In the genomic region with DNA sequence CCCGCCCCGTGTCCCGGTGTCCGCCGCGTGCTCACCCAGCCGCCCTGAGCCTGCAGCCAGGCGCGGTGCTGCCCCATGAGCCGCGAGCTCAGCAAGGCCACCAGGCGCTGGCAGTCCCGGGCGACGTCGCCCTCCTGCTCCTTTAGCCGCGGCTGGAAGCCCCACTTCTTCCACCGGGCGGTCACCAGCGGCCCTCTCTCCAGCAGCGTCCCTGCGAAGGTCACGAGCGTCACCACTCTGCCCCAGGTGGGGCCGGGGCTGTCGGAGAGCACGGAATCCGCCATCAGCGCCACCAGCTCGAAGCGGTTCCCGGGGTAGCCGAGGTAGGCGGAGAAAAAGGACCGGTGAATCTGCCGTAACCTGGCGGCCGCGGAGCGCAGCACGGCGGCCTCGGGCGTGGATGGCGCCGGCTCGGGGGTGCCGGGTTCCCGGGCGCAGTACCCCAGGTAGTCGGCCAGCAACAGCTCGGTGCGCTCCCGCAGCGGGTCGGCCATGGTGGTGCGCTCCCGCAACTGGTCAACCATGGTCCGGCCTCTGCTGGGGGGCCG, we compare ENCODE assay signal across 8 cellular contexts. TPM values are rescaled to one million over a fixed set of nuclear protein-coding genes. Genes with fewer than 3 reads are reported as not detected.
DNase-seq lines count a peak whose midpoint lies in the region; ATAC-seq, FAIRE-seq and TF ChIP-seq lines count a peak whose summit lies in the region.

No MANE protein-coding gene starts in this region.

- DNase-seq in astrocyte of the hippocampus (ENCODE audit: low read depth, low spot score) (peak; percentile 61), left lung (no peak), urothelium cell line (ENCODE audit: low spot score) (no peak)
- DNase-seq in stimulated activated naive CD4-positive, alpha-beta T cell (lab: John Stamatoyannopoulos, UW), result peak; percentile 9 to 56 (median 30)

- H3K36me3 ChIP-seq in left lung, result no peaks in the 10 kb centered on the region

- ATAC-seq in SK-N-SH treated with all-trans-retinoic acid at 6 μM for 48 hours (peak; percentile 14; the same call in 2 of the 3 replicates), left lung (peak; percentile 77), HG02973 (IDR thresholded peaks at IDR 0.05; ENCODE audit: unreplicated experiment) (no peak), HG02588 (IDR thresholded peaks at IDR 0.05; ENCODE audit: unreplicated experiment) (no peak)

- FAIRE-seq in urothelium cell line (lab: Jason Lieb, UNC), result no peak

- H3K9me3 ChIP-seq in left lung, result no peaks in the 10 kb centered on the region

- peak overlapping the region; percentile 26 to 27 for H3K4me3 ChIP-seq in left lung

- H3K4me1 ChIP-seq in left lung, result peaks cover 0 to 11% of the 10 kb centered on the region in 2 donors

- peak; percentile 15 for TF ChIP-seq CTCF in GM12873 (IDR thresholded peaks at IDR 0.05; ENCODE audit: insufficient read depth, low read depth, low read length, missing control alignments)
- no peak for TF ChIP-seq CTCF in left lung (IDR thresholded peaks at IDR 0.05)

- no peak overlapping the region for H3K27ac ChIP-seq in left lung

- intact Hi-C loops in left lung (cut with DNase I), result no loop called here

- H3K27me3 ChIP-seq in left lung, result peaks cover 16 to 40% of the 10 kb centered on the region in 2 donors

TF ChIP-seq in SK-N-SH treated with all-trans-retinoic acid at 6 μM for 48 hours, 23 proteins besides CTCF, POLR2A, EP300 and RAD21:
- TF ChIP-seq ZNF8 (CRISPR knock-in tag; IDR thresholded peaks at IDR 0.05) (no peak), ISL1 (CRISPR knock-in tag; IDR thresholded peaks at IDR 0.05) (no peak), ZNF565 (CRISPR knock-in tag; conservative IDR thresholded peaks at IDR 0.05; ENCODE audit: low read depth) (no peak), RARB (CRISPR knock-in tag; IDR thresholded peaks at IDR 0.05) (no peak), SNAI2 (CRISPR knock-in tag; IDR thresholded peaks at IDR 0.05) (no peak), PPARA (CRISPR knock-in tag; IDR thresholded peaks at IDR 0.05; ENCODE audit: borderline replicate concordance) (no peak), OSR1 (CRISPR knock-in tag; IDR thresholded peaks at IDR 0.05) (no peak), TCF4 (CRISPR knock-in tag; IDR thresholded peaks at IDR 0.05; ENCODE audit: borderline replicate concordance) (no peak), GLIS3 (CRISPR knock-in tag; IDR thresholded peaks at IDR 0.05) (no peak), BACH2 (CRISPR knock-in tag; IDR thresholded peaks at IDR 0.05; ENCODE audit: borderline replicate concordance) (no peak), ESRRG (CRISPR knock-in tag; IDR thresholded peaks at IDR 0.05) (no peak), ZNF70 (CRISPR knock-in tag; IDR thresholded peaks at IDR 0.05) (no peak), ZFP3 (CRISPR knock-in tag; IDR thresholded peaks at IDR 0.05) (no peak), ZC3H10 (CRISPR knock-in tag; IDR thresholded peaks at IDR 0.05) (no peak), CSDC2 (CRISPR knock-in tag; IDR thresholded peaks at IDR 0.05) (no peak), TOX (CRISPR knock-in tag; IDR thresholded peaks at IDR 0.05; ENCODE audit: borderline replicate concordance) (no peak)
- TF ChIP-seq, protein P1, sequence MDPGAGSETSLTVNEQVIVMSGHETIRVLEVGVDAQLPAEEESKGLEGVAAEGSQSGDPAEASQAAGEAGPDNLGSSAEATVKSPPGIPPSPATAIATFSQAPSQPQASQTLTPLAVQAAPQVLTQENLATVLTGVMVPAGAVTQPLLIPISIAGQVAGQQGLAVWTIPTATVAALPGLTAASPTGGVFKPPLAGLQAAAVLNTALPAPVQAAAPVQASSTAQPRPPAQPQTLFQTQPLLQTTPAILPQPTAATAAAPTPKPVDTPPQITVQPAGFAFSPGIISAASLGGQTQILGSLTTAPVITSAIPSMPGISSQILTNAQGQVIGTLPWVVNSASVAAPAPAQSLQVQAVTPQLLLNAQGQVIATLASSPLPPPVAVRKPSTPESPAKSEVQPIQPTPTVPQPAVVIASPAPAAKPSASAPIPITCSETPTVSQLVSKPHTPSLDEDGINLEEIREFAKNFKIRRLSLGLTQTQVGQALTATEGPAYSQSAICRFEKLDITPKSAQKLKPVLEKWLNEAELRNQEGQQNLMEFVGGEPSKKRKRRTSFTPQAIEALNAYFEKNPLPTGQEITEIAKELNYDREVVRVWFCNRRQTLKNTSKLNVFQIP (CRISPR knock-in tag; IDR thresholded peaks at IDR 0.05; ENCODE audit: borderline replicate concordance, low read depth), result no peak
- TF ChIP-seq, protein P2, sequence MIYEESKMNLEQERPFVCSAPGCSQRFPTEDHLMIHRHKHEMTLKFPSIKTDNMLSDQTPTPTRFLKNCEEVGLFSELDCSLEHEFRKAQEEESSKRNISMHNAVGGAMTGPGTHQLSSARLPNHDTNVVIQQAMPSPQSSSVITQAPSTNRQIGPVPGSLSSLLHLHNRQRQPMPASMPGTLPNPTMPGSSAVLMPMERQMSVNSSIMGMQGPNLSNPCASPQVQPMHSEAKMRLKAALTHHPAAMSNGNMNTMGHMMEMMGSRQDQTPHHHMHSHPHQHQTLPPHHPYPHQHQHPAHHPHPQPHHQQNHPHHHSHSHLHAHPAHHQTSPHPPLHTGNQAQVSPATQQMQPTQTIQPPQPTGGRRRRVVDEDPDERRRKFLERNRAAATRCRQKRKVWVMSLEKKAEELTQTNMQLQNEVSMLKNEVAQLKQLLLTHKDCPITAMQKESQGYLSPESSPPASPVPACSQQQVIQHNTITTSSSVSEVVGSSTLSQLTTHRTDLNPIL (CRISPR knock-in tag; IDR thresholded peaks at IDR 0.05; ENCODE audit: low read depth), result no peak
- TF ChIP-seq, protein P3, sequence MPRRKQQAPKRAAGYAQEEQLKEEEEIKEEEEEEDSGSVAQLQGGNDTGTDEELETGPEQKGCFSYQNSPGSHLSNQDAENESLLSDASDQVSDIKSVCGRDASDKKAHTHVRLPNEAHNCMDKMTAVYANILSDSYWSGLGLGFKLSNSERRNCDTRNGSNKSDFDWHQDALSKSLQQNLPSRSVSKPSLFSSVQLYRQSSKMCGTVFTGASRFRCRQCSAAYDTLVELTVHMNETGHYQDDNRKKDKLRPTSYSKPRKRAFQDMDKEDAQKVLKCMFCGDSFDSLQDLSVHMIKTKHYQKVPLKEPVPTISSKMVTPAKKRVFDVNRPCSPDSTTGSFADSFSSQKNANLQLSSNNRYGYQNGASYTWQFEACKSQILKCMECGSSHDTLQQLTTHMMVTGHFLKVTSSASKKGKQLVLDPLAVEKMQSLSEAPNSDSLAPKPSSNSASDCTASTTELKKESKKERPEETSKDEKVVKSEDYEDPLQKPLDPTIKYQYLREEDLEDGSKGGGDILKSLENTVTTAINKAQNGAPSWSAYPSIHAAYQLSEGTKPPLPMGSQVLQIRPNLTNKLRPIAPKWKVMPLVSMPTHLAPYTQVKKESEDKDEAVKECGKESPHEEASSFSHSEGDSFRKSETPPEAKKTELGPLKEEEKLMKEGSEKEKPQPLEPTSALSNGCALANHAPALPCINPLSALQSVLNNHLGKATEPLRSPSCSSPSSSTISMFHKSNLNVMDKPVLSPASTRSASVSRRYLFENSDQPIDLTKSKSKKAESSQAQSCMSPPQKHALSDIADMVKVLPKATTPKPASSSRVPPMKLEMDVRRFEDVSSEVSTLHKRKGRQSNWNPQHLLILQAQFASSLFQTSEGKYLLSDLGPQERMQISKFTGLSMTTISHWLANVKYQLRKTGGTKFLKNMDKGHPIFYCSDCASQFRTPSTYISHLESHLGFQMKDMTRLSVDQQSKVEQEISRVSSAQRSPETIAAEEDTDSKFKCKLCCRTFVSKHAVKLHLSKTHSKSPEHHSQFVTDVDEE (CRISPR knock-in tag; IDR thresholded peaks at IDR 0.05), result no peak
TF ChIP-seq in SK-N-SH treated with all-trans-retinoic acid at 6 μM for 48 hours: peak in this region for 0.

RNA-seq across cellular contexts. Expression of a gene that starts 0.3 kb away (rescaled TPM):
- total RNA-seq in left lung, result under 1 TPM in 1 of 2 donors, not detected in 1; 0.20 TPM

Comparison
In these comparisons a context has a peak if more than half of its experiments do, and no peak if none do; other contexts are left out.
1. ATAC-seq: peak in SK-N-SH treated with all-trans-retinoic acid at 6 μM for 48 hours (single experiment) and left lung (single experiment); none in HG02973 (single experiment) and HG02588 (single experiment).
2. DNase-seq: peak in astrocyte of the hippocampus (single experiment) and stimulated activated naive CD4-positive, alpha-beta T cell (6 of 6); none in left lung (0 of 2) and urothelium cell line (single experiment).